ENCODE assay signal across 3 cellular contexts in the genomic region with DNA sequence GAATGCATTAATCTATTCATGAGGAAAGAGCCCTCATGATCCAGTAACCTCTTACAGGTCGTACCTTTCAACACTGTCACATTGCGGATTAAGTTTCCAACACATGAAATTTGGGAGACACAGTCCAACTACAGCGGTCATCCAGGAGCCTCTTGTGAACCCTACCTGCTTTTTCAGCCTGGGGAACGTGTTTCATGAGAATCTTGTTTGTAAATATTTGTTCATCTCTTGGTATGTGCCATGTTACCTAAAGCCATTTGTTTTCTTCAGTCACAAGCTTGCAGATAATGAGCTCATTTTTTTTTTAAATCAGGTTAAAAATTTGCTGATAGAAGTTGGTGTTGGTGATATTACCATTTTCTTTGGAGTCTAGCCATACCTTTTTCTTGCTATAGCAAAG.
TF ChIP-seq lines count a peak whose summit lies in the region.

No MANE protein-coding gene starts in this region.

TF ChIP-seq in A549, 52 proteins besides CTCF, POLR2A, EP300 and RAD21 (continued from another document):
- TF ChIP-seq BHLHE40 (IDR thresholded peaks at IDR 0.05; ENCODE audit: low read depth, low read length), result no peak
- TF ChIP-seq EHF (CRISPR knock-in tag; IDR thresholded peaks at IDR 0.05), result no peak
- no peak for TF ChIP-seq JUNB (IDR thresholded peaks at IDR 0.05)
- TF ChIP-seq RCOR1 (IDR thresholded peaks at IDR 0.05; ENCODE audit: low read depth, low read length), result no peak
- TF ChIP-seq FOSB (CRISPR knock-in tag; IDR thresholded peaks at IDR 0.05), result no peak
- no peak for TF ChIP-seq ZFP36 (IDR thresholded peaks at IDR 0.05; ENCODE audit: borderline replicate concordance, partially characterized antibody)
- TF ChIP-seq, protein P1, sequence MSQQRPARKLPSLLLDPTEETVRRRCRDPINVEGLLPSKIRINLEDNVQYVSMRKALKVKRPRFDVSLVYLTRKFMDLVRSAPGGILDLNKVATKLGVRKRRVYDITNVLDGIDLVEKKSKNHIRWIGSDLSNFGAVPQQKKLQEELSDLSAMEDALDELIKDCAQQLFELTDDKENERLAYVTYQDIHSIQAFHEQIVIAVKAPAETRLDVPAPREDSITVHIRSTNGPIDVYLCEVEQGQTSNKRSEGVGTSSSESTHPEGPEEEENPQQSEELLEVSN (IDR thresholded peaks at IDR 0.05; ENCODE audit: borderline replicate concordance, low read depth), result no peak
- TF ChIP-seq SMC3 (IDR thresholded peaks at IDR 0.05), result no peak
- no peak for TF ChIP-seq ESRRA (IDR thresholded peaks at IDR 0.05; ENCODE audit: borderline replicate concordance, low read length)
- TF ChIP-seq, protein P2, sequence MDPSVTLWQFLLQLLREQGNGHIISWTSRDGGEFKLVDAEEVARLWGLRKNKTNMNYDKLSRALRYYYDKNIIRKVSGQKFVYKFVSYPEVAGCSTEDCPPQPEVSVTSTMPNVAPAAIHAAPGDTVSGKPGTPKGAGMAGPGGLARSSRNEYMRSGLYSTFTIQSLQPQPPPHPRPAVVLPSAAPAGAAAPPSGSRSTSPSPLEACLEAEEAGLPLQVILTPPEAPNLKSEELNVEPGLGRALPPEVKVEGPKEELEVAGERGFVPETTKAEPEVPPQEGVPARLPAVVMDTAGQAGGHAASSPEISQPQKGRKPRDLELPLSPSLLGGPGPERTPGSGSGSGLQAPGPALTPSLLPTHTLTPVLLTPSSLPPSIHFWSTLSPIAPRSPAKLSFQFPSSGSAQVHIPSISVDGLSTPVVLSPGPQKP (IDR thresholded peaks at IDR 0.05; ENCODE audit: low read depth, low read length), result no peak
- TF ChIP-seq RARB (CRISPR knock-in tag; IDR thresholded peaks at IDR 0.05), result no peak
- TF ChIP-seq GATA3 (IDR thresholded peaks at IDR 0.05; ENCODE audit: borderline replicate concordance), result no peak
- no peak for TF ChIP-seq KDM1A (IDR thresholded peaks at IDR 0.05; ENCODE audit: low read depth)
- TF ChIP-seq HOXA7 (CRISPR knock-in tag; IDR thresholded peaks at IDR 0.05), result no peak
- TF ChIP-seq, protein P3, sequence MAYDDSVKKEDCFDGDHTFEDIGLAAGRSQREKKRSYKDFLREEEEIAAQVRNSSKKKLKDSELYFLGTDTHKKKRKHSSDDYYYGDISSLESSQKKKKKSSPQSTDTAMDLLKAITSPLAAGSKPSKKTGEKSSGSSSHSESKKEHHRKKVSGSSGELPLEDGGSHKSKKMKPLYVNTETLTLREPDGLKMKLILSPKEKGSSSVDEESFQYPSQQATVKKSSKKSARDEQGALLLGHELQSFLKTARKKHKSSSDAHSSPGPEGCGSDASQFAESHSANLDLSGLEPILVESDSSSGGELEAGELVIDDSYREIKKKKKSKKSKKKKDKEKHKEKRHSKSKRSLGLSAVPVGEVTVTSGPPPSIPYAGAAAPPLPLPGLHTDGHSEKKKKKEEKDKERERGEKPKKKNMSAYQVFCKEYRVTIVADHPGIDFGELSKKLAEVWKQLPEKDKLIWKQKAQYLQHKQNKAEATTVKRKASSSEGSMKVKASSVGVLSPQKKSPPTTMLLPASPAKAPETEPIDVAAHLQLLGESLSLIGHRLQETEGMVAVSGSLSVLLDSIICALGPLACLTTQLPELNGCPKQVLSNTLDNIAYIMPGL (CRISPR knock-in tag; IDR thresholded peaks at IDR 0.05; ENCODE audit: borderline replicate concordance), result no peak

TF ChIP-seq in WTC11, 78 proteins besides CTCF, POLR2A, EP300 and RAD21:
- TF ChIP-seq, protein P4, sequence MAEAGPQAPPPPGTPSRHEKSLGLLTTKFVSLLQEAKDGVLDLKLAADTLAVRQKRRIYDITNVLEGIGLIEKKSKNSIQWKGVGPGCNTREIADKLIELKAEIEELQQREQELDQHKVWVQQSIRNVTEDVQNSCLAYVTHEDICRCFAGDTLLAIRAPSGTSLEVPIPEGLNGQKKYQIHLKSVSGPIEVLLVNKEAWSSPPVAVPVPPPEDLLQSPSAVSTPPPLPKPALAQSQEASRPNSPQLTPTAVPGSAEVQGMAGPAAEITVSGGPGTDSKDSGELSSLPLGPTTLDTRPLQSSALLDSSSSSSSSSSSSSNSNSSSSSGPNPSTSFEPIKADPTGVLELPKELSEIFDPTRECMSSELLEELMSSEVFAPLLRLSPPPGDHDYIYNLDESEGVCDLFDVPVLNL (CRISPR knock-in tag; IDR thresholded peaks at IDR 0.05; ENCODE audit: borderline replicate concordance, low read depth), result no peak
- no peak for TF ChIP-seq TEAD4 (CRISPR knock-in tag; IDR thresholded peaks at IDR 0.05)
- TF ChIP-seq TEAD1 (CRISPR knock-in tag; IDR thresholded peaks at IDR 0.05), result no peak
- TF ChIP-seq NR2C2 (CRISPR knock-in tag; IDR thresholded peaks at IDR 0.05), result no peak
- no peak for TF ChIP-seq CREB1 (CRISPR knock-in tag; IDR thresholded peaks at IDR 0.05)
- no peak for TF ChIP-seq NFYB (CRISPR knock-in tag; conservative IDR thresholded peaks at IDR 0.05; ENCODE audit: low read depth)
- no peak for TF ChIP-seq RELA (CRISPR knock-in tag; IDR thresholded peaks at IDR 0.05; ENCODE audit: borderline replicate concordance)
- TF ChIP-seq KAT7 (CRISPR knock-in tag; IDR thresholded peaks at IDR 0.05; ENCODE audit: borderline replicate concordance), result no peak
- TF ChIP-seq TCF7 (CRISPR knock-in tag; IDR thresholded peaks at IDR 0.05; ENCODE audit: low read depth), result no peak
- TF ChIP-seq, protein P5, sequence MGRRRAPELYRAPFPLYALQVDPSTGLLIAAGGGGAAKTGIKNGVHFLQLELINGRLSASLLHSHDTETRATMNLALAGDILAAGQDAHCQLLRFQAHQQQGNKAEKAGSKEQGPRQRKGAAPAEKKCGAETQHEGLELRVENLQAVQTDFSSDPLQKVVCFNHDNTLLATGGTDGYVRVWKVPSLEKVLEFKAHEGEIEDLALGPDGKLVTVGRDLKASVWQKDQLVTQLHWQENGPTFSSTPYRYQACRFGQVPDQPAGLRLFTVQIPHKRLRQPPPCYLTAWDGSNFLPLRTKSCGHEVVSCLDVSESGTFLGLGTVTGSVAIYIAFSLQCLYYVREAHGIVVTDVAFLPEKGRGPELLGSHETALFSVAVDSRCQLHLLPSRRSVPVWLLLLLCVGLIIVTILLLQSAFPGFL (CRISPR knock-in tag; IDR thresholded peaks at IDR 0.05; ENCODE audit: borderline replicate concordance), result no peak
- TF ChIP-seq ZNF317 (CRISPR knock-in tag; IDR thresholded peaks at IDR 0.05; ENCODE audit: borderline replicate concordance, low read depth), result no peak

TF ChIP-seq in GM23338, 12 proteins besides CTCF, POLR2A, EP300 and RAD21 (continued from another document):
- TF ChIP-seq, protein P6, sequence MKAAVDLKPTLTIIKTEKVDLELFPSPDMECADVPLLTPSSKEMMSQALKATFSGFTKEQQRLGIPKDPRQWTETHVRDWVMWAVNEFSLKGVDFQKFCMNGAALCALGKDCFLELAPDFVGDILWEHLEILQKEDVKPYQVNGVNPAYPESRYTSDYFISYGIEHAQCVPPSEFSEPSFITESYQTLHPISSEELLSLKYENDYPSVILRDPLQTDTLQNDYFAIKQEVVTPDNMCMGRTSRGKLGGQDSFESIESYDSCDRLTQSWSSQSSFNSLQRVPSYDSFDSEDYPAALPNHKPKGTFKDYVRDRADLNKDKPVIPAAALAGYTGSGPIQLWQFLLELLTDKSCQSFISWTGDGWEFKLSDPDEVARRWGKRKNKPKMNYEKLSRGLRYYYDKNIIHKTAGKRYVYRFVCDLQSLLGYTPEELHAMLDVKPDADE (IDR thresholded peaks at IDR 0.05), result no peak
- no peak for TF ChIP-seq EZH2 (IDR thresholded peaks at IDR 0.05; ENCODE audit: low read depth, unreplicated experiment)
- TF ChIP-seq EZH2phosphoT487 (IDR thresholded peaks at IDR 0.05; ENCODE audit: unreplicated experiment), result no peak
- no peak for TF ChIP-seq STAT1 (IDR thresholded peaks at IDR 0.05; ENCODE audit: unreplicated experiment)
- TF ChIP-seq NANOG (IDR thresholded peaks at IDR 0.05; ENCODE audit: borderline replicate concordance), result no peak
- no peak for TF ChIP-seq POLR2AphosphoS5 (IDR thresholded peaks at IDR 0.05; ENCODE audit: low read depth)
- no peak for TF ChIP-seq ZNF331 (CRISPR knock-in tag; IDR thresholded peaks at IDR 0.05; ENCODE audit: low read depth)
- TF ChIP-seq, protein P7, sequence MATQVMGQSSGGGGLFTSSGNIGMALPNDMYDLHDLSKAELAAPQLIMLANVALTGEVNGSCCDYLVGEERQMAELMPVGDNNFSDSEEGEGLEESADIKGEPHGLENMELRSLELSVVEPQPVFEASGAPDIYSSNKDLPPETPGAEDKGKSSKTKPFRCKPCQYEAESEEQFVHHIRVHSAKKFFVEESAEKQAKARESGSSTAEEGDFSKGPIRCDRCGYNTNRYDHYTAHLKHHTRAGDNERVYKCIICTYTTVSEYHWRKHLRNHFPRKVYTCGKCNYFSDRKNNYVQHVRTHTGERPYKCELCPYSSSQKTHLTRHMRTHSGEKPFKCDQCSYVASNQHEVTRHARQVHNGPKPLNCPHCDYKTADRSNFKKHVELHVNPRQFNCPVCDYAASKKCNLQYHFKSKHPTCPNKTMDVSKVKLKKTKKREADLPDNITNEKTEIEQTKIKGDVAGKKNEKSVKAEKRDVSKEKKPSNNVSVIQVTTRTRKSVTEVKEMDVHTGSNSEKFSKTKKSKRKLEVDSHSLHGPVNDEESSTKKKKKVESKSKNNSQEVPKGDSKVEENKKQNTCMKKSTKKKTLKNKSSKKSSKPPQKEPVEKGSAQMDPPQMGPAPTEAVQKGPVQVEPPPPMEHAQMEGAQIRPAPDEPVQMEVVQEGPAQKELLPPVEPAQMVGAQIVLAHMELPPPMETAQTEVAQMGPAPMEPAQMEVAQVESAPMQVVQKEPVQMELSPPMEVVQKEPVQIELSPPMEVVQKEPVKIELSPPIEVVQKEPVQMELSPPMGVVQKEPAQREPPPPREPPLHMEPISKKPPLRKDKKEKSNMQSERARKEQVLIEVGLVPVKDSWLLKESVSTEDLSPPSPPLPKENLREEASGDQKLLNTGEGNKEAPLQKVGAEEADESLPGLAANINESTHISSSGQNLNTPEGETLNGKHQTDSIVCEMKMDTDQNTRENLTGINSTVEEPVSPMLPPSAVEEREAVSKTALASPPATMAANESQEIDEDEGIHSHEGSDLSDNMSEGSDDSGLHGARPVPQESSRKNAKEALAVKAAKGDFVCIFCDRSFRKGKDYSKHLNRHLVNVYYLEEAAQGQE (IDR thresholded peaks at IDR 0.05; ENCODE audit: unreplicated experiment), result no peak
